In the genomic region with DNA sequence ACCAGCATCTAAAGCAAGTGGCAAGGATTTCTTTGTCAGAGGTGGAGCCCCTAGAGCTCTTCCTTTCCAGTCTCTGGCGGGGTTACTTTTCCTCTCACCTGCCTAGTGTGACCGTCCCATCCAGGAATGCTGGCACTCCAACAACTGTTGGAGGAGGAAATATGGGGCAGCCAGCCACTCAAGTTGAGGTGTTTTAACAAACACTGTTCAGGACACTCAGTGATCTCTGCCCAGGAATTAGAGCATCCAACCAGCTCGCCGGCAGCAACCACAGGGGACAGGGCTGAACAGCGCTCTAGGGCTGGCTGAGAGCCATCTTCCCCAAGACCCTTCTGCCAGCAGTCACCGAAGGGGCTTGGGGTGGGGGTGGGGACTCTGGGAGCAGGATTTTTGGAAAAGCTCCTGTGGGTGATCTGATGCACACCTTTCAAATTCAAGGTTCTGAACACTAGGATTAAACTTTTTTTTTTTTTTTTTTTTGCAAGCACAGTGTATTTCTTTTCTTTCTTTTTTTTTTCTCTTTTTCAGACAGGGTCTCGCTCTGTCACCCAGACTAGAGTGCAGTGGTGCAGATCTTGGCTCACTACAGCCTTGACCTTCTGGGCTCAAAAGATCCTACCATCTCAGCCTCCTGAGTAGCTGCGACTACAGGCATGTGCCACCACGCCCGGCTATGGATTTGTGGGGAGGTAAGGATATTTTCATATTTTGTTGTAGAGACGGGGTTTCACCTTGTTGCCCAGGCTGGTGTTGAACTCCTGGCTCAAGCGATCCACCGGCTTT, we compare ENCODE assay signal across 22 cellular contexts. TPM values are rescaled to one million over a fixed set of nuclear protein-coding genes. Genes with fewer than 3 reads are reported as not detected.
DNase-seq lines count a peak whose midpoint lies in the region; ATAC-seq, FAIRE-seq and TF ChIP-seq lines count a peak whose summit lies in the region.
"Had no signal": no experiment of that assay in that cellular context is flagged by ENCODE, and none has a peak within 500 bp of the region (broad histone marks: within the 10 kb centered on the region; RNA-seq: fewer than 3 reads in every experiment).

No MANE protein-coding gene starts in this region.

- H3K27me3 Mint-ChIP-seq in nephron progenitor cell (ENCODE audit: low read depth, poor library complexity) = peaks cover 6% of the 10 kb centered on the region

- no peak overlapping the region for H3K4me3 Mint-ChIP-seq in nephron progenitor cell
- H3K4me3 Mint-ChIP-seq: CD8-positive, alpha-beta T cell; HFFc6 had no signal

- no peak for FAIRE-seq in pancreas (lab: Jason Lieb, UNC)
- FAIRE-seq: A204.1, GM12878 had no signal

- H3K27ac ChIP-seq in BLaER1 (peak overlapping the region; percentile 60), WERI-Rb-1 (no peak overlapping the region), spleen (no peak overlapping the region), pancreas (no peak overlapping the region)
- H3K27ac ChIP-seq in BLaER1 treated with 17β-estradiol and CSF1 and Interleukin-3, amounts not matched to agents 10 nM and 100 nM = 0 out of 22 replicates have a peak overlapping the region, but pooled peaks of 1 of the 11 experiments have one; percentile 2

- H3K4me1 ChIP-seq in BLaER1 (peaks cover 51% of the 10 kb centered on the region), spleen (no peaks in the 10 kb centered on the region), pancreas (no peaks in the 10 kb centered on the region)
- H3K4me1 ChIP-seq in BLaER1 treated with 17β-estradiol and CSF1 and Interleukin-3, amounts not matched to agents 10 nM and 100 nM = peaks cover 4 to 51% (median 41%) of the 10 kb centered on the region in 10 experiments; a peak in 19 of 20 replicates

- peak; percentile 4 for DNase-seq in WERI-Rb-1
- DNase-seq in spleen = peak; percentile 37
- no peak for DNase-seq in pancreas
- DNase-seq in nephron progenitor cell = no peak
- no peak for DNase-seq in activated naive CD4-positive, alpha-beta T cell treated with anti-CD3 and anti-CD28 coated beads, Interleukin-2, amount 50 U/mL, for 16 hours
- DNase-seq: ACHN; CD8-positive, alpha-beta T cell; DMS 273 treated with DMSO at 0.1 percent for 48 hours; DND-41; EL; GOT3; H7; HFFc6; KG1 had no signal

- ATAC-seq in pancreas = no peak
- ATAC-seq: CD8-positive, alpha-beta T cell; GM12878; HCT116 had no signal

- no peaks in the 10 kb centered on the region for H3K36me3 Mint-ChIP-seq in nephron progenitor cell (ENCODE audit: low read depth)
- H3K36me3 Mint-ChIP-seq: CD8-positive, alpha-beta T cell had no signal

- 89 to 90% (median 90%) methylated on average over 12 to 13 of the region's 13 CpGs for WGBS in spleen, 5 donors
- 87 to 94% methylated on average over 13 of the region's 13 CpGs for WGBS in pancreas, 2 donors

- peaks cover 7% of the 10 kb centered on the region for H3K4me1 Mint-ChIP-seq in nephron progenitor cell

- intact Hi-C loops in spleen (cut with DNase I; ENCODE audit: low total_unique reads) (loop anchor here (10.0 kb wide), 1 partner anchor 1674 kb away; no protein-coding TSS in a partner anchor), pancreas (cut with DNase I) (no loop called here)

- H3K4me2 ChIP-seq in BLaER1 = peak overlapping the region; percentile 76
- peak overlapping the region in 9 of 11 experiments; percentile 3 to 78 (median 63); a peak in 16 of 22 replicates for H3K4me2 ChIP-seq in BLaER1 treated with 17β-estradiol and CSF1 and Interleukin-3, amounts not matched to agents 10 nM and 100 nM

- no peak overlapping the region; the same call in 1 of the 2 replicates for H3K9ac ChIP-seq in BLaER1
- H3K9ac ChIP-seq in BLaER1 treated with 17β-estradiol and CSF1 and Interleukin-3, amounts not matched to agents 10 nM and 100 nM = peak overlapping the region in 1 of 11 experiments; percentile 34; a peak in 2 of 22 replicates

- TF ChIP-seq POLR2A in spleen (IDR thresholded peaks at IDR 0.05) = no peak

- H3K27me3 ChIP-seq in BLaER1 (no peaks in the 10 kb centered on the region), WERI-Rb-1 (ENCODE audit: insufficient read depth, low read depth, severe bottlenecking) (no peaks in the 10 kb centered on the region), spleen (replicated peaks in 1 of 7) (no peaks in the 10 kb centered on the region), pancreas (no peaks in the 10 kb centered on the region)
- H3K27me3 ChIP-seq in BLaER1 treated with 17β-estradiol and CSF1 and Interleukin-3, amounts not matched to agents 10 nM and 100 nM = no peaks in the 10 kb centered on the region

- TF ChIP-seq CTCF in WERI-Rb-1 (IDR thresholded peaks at IDR 0.05; ENCODE audit: low read depth, low read length) (no peak), spleen (IDR thresholded peaks at IDR 0.05 in 8 of 11, conservative IDR thresholded peaks at IDR 0.05 in 3 of 11) (no peak), pancreas (IDR thresholded peaks at IDR 0.05) (no peak), nephron progenitor cell (IDR thresholded peaks at IDR 0.05) (no peak)

- no peak overlapping the region for H3K27ac Mint-ChIP-seq in nephron progenitor cell
- H3K27ac Mint-ChIP-seq: CD8-positive, alpha-beta T cell; HFFc6 had no signal

- H4K20me1 ChIP-seq in BLaER1 = no peaks in the 10 kb centered on the region
- no peaks in the 10 kb centered on the region for H4K20me1 ChIP-seq in BLaER1 treated with 17β-estradiol and CSF1 and Interleukin-3, amounts not matched to agents 10 nM and 100 nM

- H3K9me3 ChIP-seq in BLaER1 (no peaks in the 10 kb centered on the region), WERI-Rb-1 (ENCODE audit: severe bottlenecking) (no peaks in the 10 kb centered on the region), spleen (no peaks in the 10 kb centered on the region), pancreas (no peaks in the 10 kb centered on the region)
- no peaks in the 10 kb centered on the region for H3K9me3 ChIP-seq in BLaER1 treated with 17β-estradiol and CSF1 and Interleukin-3, amounts not matched to agents 10 nM and 100 nM (replicated peaks in 1 of 11)

- no peaks in the 10 kb centered on the region for H3K36me3 ChIP-seq in BLaER1
- no peaks in the 10 kb centered on the region for H3K36me3 ChIP-seq in BLaER1 treated with 17β-estradiol and CSF1 and Interleukin-3, amounts not matched to agents 10 nM and 100 nM
- H3K36me3 ChIP-seq in WERI-Rb-1 = no peaks in the 10 kb centered on the region
- no peaks in the 10 kb centered on the region for H3K36me3 ChIP-seq in spleen
- H3K36me3 ChIP-seq in pancreas = no peaks in the 10 kb centered on the region

- no peak overlapping the region for H3K4me3 ChIP-seq in BLaER1
- no peak overlapping the region; a peak in 1 of 20 replicates for H3K4me3 ChIP-seq in BLaER1 treated with 17β-estradiol and CSF1 and Interleukin-3, amounts not matched to agents 10 nM and 100 nM
- H3K4me3 ChIP-seq in WERI-Rb-1 (ENCODE audit: low read depth, low read length) = no peak overlapping the region
- no peak overlapping the region for H3K4me3 ChIP-seq in spleen
- no peak overlapping the region for H3K4me3 ChIP-seq in pancreas
- H3K4me3 ChIP-seq: GM12878 had no signal

- H3K9me3 Mint-ChIP-seq in nephron progenitor cell = no peaks in the 10 kb centered on the region
- H3K9me3 Mint-ChIP-seq: CD8-positive, alpha-beta T cell; HFFc6 had no signal

RNA-seq across cellular contexts. Expression of gene KCNK16, which starts 28.4 kb away (rescaled TPM):
- total RNA-seq in spleen (not detected), pancreas (10 to 100 TPM in 1 of 6 donors, 1 to 10 TPM in 5; 1.7 to 12.7 (median 4.3) TPM)
- polyA plus RNA-seq in spleen (not detected), pancreas (100 to 1,000 TPM in 1 of 2 donors, 10 to 100 TPM in 1; 18.7 to 121 TPM)
- total RNA-seq: CD8-positive, alpha-beta T cell; G401; GM12878; H7; HFFc6; HT-29 had no signal
- polyA plus RNA-seq: BJ, GM12878 had no signal

RNA-seq across cellular contexts. Expression of gene KCNK17, which starts 36.7 kb away (rescaled TPM):
- under 1 TPM in 5 of 7 donors, not detected in 2; 0.42 to 0.98 (median 0.54) TPM for total RNA-seq in spleen
- polyA plus RNA-seq in spleen = under 1 TPM; 0.16 to 0.43 (median 0.36) TPM
- total RNA-seq in pancreas = 1 to 10 TPM in 4 of 6 donors, under 1 TPM in 2; 0.84 to 2.6 (median 1.0) TPM
- 10 to 100 TPM in 1 of 2 donors, 1 to 10 TPM in 1; 3.7 to 44.0 TPM for polyA plus RNA-seq in pancreas
- total RNA-seq: CD8-positive, alpha-beta T cell; G401; GM12878; HFFc6 had no signal
- polyA plus RNA-seq: BJ, GM12878 had no signal

Comparison
In these comparisons a context has a peak if more than half of its experiments do, and no peak if none do; other contexts are left out.
1. DNase-seq: peak in WERI-Rb-1 (single experiment) and spleen (single experiment); none in pancreas (0 of 6), nephron progenitor cell (single experiment) and activated naive CD4-positive, alpha-beta T cell treated with anti-CD3 and anti-CD28 coated beads, Interleukin-2, amount 50 U/mL, for 16 hours (single experiment).